ENCODE assay signal across 1 cellular context in genomic region chr1:226950875-226951274, GRCh38.
TF ChIP-seq lines count a peak whose summit lies in the region.

No MANE protein-coding gene starts in this region.

TF ChIP-seq in K562, 482 proteins besides CTCF, POLR2A, EP300 and RAD21 (continued from another document):
- TF ChIP-seq ZNF318 (IDR thresholded peaks at IDR 0.05; ENCODE audit: borderline replicate concordance in 1 of 2, low read depth in 1 of 2) (no peak), MLLT1 (IDR thresholded peaks at IDR 0.05) (no peak), RNF2 (IDR thresholded peaks at IDR 0.05) (no peak), KHSRP (IDR thresholded peaks at IDR 0.05) (no peak), AFF4 (CRISPR knock-in tag; IDR thresholded peaks at IDR 0.05) (no peak), SRF (CRISPR knock-in tag; IDR thresholded peaks at IDR 0.05) (no peak)
TF ChIP-seq in K562: peak in this region for 0.
